11 cellular contexts compared by ENCODE assay signal in the genomic region with DNA sequence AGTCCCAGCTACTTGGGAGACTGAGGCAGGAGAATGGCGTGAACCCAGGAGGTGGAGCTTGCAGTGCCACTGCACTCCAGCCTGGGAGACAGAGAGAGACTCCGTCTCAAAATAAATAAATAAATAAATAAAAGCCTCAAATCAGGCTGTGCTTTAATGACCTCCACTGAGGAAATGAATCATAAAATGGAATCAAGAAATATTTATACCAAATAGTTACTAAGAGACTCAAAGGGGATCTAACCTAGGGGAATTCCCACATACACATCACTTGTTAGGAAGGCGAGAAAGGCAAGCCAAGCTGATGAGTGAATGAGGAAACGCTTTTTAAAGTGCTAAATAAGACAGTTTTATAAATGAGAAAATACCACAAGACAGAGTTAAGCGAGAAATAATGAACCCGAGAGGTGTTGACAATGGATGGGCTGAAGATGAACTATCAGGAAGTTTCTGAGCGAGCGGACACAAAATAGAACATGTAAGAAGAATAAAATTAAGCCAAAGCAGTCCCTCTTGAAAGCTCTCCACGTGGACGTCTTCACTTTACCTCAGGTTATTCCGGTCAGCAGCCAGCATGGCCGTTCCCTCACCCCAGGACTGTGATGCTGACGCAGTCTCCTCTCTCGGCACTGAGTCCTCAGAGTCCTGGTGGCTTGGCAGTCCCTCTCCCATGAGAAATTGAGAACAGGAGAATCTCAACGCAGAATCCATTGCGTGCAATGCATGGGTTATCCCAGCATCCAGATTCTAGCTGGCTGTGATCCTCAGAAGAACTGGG. TPM values are rescaled to one million over a fixed set of nuclear protein-coding genes. Genes with fewer than 3 reads are reported as not detected.
DNase-seq lines count a peak whose midpoint lies in the region; ATAC-seq and TF ChIP-seq lines count a peak whose summit lies in the region.
"Had no signal": no experiment of that assay in that cellular context is flagged by ENCODE, and none has a peak within 500 bp of the region (broad histone marks: within the 10 kb centered on the region; RNA-seq: fewer than 3 reads in every experiment).

No MANE protein-coding gene starts in this region.

- CTCF ChIA-PET in AG04450 (lab: Charles Lee): interaction anchor here (0.8 to 2.2 kb wide), 5 partner anchors 8 to 71 kb away, joined by 3 to 14 read pairs (median 4); no protein-coding TSS in a partner anchor

- ATAC-seq in omental fat pad (ENCODE audit: low FRiP score) (peak; percentile 79), HG02588 (IDR thresholded peaks at IDR 0.05; ENCODE audit: unreplicated experiment) (no peak)

- H3K36me3 ChIP-seq in SJSA1: peaks cover 10% of the 10 kb centered on the region

- TF ChIP-seq CTCF in AG04450 (IDR thresholded peaks at IDR 0.05; ENCODE audit: low read depth, low read length) (no peak), omental fat pad (IDR thresholded peaks at IDR 0.05) (no peak), GM13976 (IDR thresholded peaks at IDR 0.05; ENCODE audit: borderline replicate concordance, control extremely low read depth, extremely low read depth, insufficient read depth, missing control alignments) (no peak)

- peaks cover 47% of the 10 kb centered on the region for H3K4me1 ChIP-seq in SJSA1 (replicated peaks)

- H3K27ac ChIP-seq in AG04450 (ENCODE audit: low read depth, low read length) (peak overlapping the region; percentile 77), SJSA1 (peak overlapping the region; percentile 99)

- in situ Hi-C loops in GM13976 (cut with MboI; ENCODE audit: low sequenced_read_pairs, unreplicated experiment): no loop called here

- H3K4me3 ChIP-seq in AG04450 (ENCODE audit: low read depth, low read length) (no peak overlapping the region), SJSA1 (peak overlapping the region; percentile 15)

- H3K9me3 ChIP-seq in AG04450 (ENCODE audit: control insufficient read depth, insufficient read depth, low read length) (no peaks in the 10 kb centered on the region; the same call in 1 of the 2 replicates), SJSA1 (replicated peaks) (no peaks in the 10 kb centered on the region)

- POLR2A ChIA-PET in AG04450 (lab: Yijun Ruan, JAX): interaction anchor here (2.6 kb wide), 1 partner anchor 9 kb away, joined by 21 read pairs; no protein-coding TSS in a partner anchor

- DNase-seq in AG04450 (ENCODE audit: low read depth, low spot score): no peak
- DNase-seq in SJSA1 (ENCODE audit: low read depth in 1 of 2, low spot score in 2 of 2): peak; percentile 69 to 88
- peak; percentile 76 for DNase-seq in fibroblast of peridontal ligament (ENCODE audit: extremely low read depth)
- peak; percentile 10 for DNase-seq in omental fat pad (ENCODE audit: low spot score)
- no peak for DNase-seq in GM13976 (ENCODE audit: low spot score)
- DNase-seq in effector CD8-positive, alpha-beta T cell (lab: John Stamatoyannopoulos, UW): no peak
- no peak for DNase-seq in activated CD4-positive, alpha-beta T cell treated with anti-CD3 and anti-CD28 coated beads for 1 hour
- DNase-seq: activated CD4-positive, alpha-beta T cell treated with anti-CD3 and anti-CD28 coated beads for 48 hours; effector memory CD4-positive, alpha-beta T cell had no signal

- no peaks in the 10 kb centered on the region for H3K27me3 ChIP-seq in AG04450 (ENCODE audit: control insufficient read depth, insufficient read depth, low read length)
- H3K27me3 ChIP-seq in SJSA1 (replicated peaks): no peaks in the 10 kb centered on the region

RNA-seq across cellular contexts. Expression of a gene that starts 22.4 kb away (rescaled TPM):
- polyA plus RNA-seq in AG04450 (2011; rRNA removed): 271 and 329 TPM in 2 replicates
- 255 and 307 TPM in 2 replicates for polyA minus RNA-seq in AG04450 (2011; rRNA and poly(A)+ RNA removed)
- 199 and 310 TPM in 2 replicates for total RNA-seq in SJSA1 (2014; rRNA removed; shearing (Covaris generic))
- total RNA-seq in omental fat pad: 100 to 1,000 TPM in 2 of 4 donors, 10 to 100 TPM in 2; 81.2 to 228 (median 112) TPM
- polyA plus RNA-seq: CD14-positive monocyte had no signal

Comparison
In these comparisons a context has a peak if more than half of its experiments do, and no peak if none do; other contexts are left out.
1. DNase-seq: peak in SJSA1 (2 of 2), fibroblast of peridontal ligament (single experiment) and omental fat pad (single experiment); none in AG04450 (single experiment), GM13976 (single experiment), effector CD8-positive, alpha-beta T cell (single experiment) and activated CD4-positive, alpha-beta T cell treated with anti-CD3 and anti-CD28 coated beads for 1 hour (single experiment).